In genomic region chr10:32253821-32254220, GRCh38 we compare ENCODE assay signal across 1 cellular context.
TF ChIP-seq lines count a peak whose summit lies in the region.

No MANE protein-coding gene starts in this region.

TF ChIP-seq in A549, 52 proteins besides CTCF, POLR2A, EP300 and RAD21 (continued from another document):
- TF ChIP-seq USF2 (IDR thresholded peaks at IDR 0.05) (no peak), REST (IDR thresholded peaks at IDR 0.05) (no peak)
TF ChIP-seq in A549: peak in this region for 0.
